In genomic region chr9:135437259-135437658, GRCh38 we compare ENCODE assay signal across 26 cellular contexts.
"Had no signal": no experiment of that assay in that cellular context is flagged by ENCODE, and none has a peak within 500 bp of the region (broad histone marks: within the 10 kb centered on the region; RNA-seq: fewer than 3 reads in every experiment).

No MANE protein-coding gene starts in this region.

- H3K27me3 ChIP-seq: colonic mucosa, foreskin keratinocyte had no signal

- H3K4me1 ChIP-seq: colonic mucosa, foreskin keratinocyte, gastrocnemius medialis, gastroesophageal sphincter had no signal

- H3K4me3 ChIP-seq: colonic mucosa, coronary artery, dorsolateral prefrontal cortex, esophagus squamous epithelium, gastrocnemius medialis, gastroesophageal sphincter, heart left ventricle, heart right ventricle had no signal

- H3K9me3 ChIP-seq: colonic mucosa, gastrocnemius medialis had no signal

- ATAC-seq: effector memory CD8-positive, alpha-beta T cell; esophagus mucosa; foreskin keratinocyte; gastrocnemius medialis; gastroesophageal sphincter; heart left ventricle; heart right ventricle had no signal

- DNase-seq: colonic mucosa; cortex of kidney; dermis blood vessel endothelial cell; dorsolateral prefrontal cortex; effector CD4-positive, alpha-beta T cell; effector CD8-positive, alpha-beta T cell; effector memory CD4-positive, alpha-beta T cell; effector memory CD8-positive, alpha-beta T cell; endodermal cell; erythroblast; esophagus squamous epithelium; foreskin fibroblast; foreskin keratinocyte; foreskin melanocyte; gastrocnemius medialis; glutamatergic neuron; heart left ventricle; heart right ventricle had no signal

- H3K27ac ChIP-seq: colonic mucosa, coronary artery, dorsolateral prefrontal cortex, epithelial cell of prostate, esophagus squamous epithelium, foreskin keratinocyte, gastrocnemius medialis, gastroesophageal sphincter, heart left ventricle, heart right ventricle had no signal

- H3K36me3 ChIP-seq: colonic mucosa, esophagus squamous epithelium, gastrocnemius medialis, gastroesophageal sphincter, heart left ventricle, heart right ventricle had no signal

- FAIRE-seq: colon, endometrium, endothelial cell of umbilical vein, frontal cortex had no signal
